Comparison of ENCODE assay signal across 2 cellular contexts in genomic region chr19:10961073-10961762, GRCh38.
TF ChIP-seq lines count a peak whose summit lies in the region.

No MANE protein-coding gene starts in this region.

TF ChIP-seq in HCT116, 20 proteins besides CTCF, POLR2A, EP300 and RAD21:
- TF ChIP-seq EZH2 (IDR thresholded peaks at IDR 0.05): no peak
- 0 out of 2 replicates have a peak, but pooled peaks have one; percentile 4 for TF ChIP-seq POLR2AphosphoS5 (IDR thresholded peaks at IDR 0.05; ENCODE audit: low read depth, low read length)
TF ChIP-seq in HCT116: peak in this region for 1.

TF ChIP-seq in GM12878, 131 proteins besides CTCF, POLR2A, EP300 and RAD21:
- TF ChIP-seq ZNF217 (IDR thresholded peaks at IDR 0.05) (0 out of 2 replicates have a peak, but pooled peaks have one; percentile 22), MYB (IDR thresholded peaks at IDR 0.05; ENCODE audit: borderline replicate concordance, low read depth, low read length) (no peak), BHLHE40 (IDR thresholded peaks at IDR 0.05; ENCODE audit: borderline replicate concordance in 1 of 2, low read depth in 2 of 2, low read length in 1 of 2) (peak in 1 of 2 experiments; percentile 26; a peak in 1 of 4 replicates), MEF2A (IDR thresholded peaks at IDR 0.05; ENCODE audit: insufficient read depth, low read depth, low read length) (no peak), GATAD2B (conservative IDR thresholded peaks at IDR 0.05; ENCODE audit: low read depth) (peak; percentile 72), RB1 (IDR thresholded peaks at IDR 0.05; ENCODE audit: borderline replicate concordance) (peak; percentile 22; the same call in 1 of the 2 replicates), DPF2 (IDR thresholded peaks at IDR 0.05) (peak; percentile 62), CREB1 (IDR thresholded peaks at IDR 0.05; ENCODE audit: low read depth) (0 out of 2 replicates have a peak, but pooled peaks have one; percentile 38), YY1 (IDR thresholded peaks at IDR 0.05; ENCODE audit: low read depth, low read length) (peak; percentile 14; the same call in 1 of the 2 replicates), BACH1 (IDR thresholded peaks at IDR 0.05; ENCODE audit: borderline replicate concordance) (peak; percentile 93), NR2F1 (conservative IDR thresholded peaks at IDR 0.05) (peak; percentile 34; the same call in 1 of the 2 replicates), KLF5 (IDR thresholded peaks at IDR 0.05; ENCODE audit: partially characterized antibody) (no peak)
